ENCODE assay signal across 17 cellular contexts in the genomic region with DNA sequence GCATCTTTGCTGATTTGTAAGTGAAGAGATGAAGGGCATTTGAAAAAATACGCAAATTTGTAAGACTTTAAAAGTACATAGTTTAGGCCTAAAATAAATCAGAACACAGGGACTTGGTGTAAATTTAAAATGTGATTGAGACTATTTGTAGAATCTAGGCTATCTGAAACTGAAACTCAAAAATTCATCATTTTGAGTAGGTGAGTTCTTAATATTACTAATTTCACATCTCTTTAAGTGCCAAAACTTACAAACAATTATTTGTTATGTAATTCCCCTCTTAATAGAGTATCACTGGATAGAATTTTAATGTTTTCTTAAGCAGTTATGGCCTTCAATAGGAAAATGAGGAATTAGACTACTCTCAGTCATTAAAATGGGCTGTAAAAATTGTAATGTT. TPM values are rescaled to one million over a fixed set of nuclear protein-coding genes. Genes with fewer than 3 reads are reported as not detected.
DNase-seq lines count a peak whose midpoint lies in the region; ATAC-seq, FAIRE-seq and TF ChIP-seq lines count a peak whose summit lies in the region.
"Had no signal": no experiment of that assay in that cellular context is flagged by ENCODE, and none has a peak within 500 bp of the region (broad histone marks: within the 10 kb centered on the region; RNA-seq: fewer than 3 reads in every experiment).

No MANE protein-coding gene starts in this region.

- H3K27me3 Mint-ChIP-seq in stimulated activated memory B cell treated with anti-CD40 and anti-IgM and Interleukin-4, amounts not matched to agents 10 μg/mL and 1 μg/mL and 100 μg/mL, for 72 hours = no peaks in the 10 kb centered on the region
- H3K27me3 Mint-ChIP-seq: naive thymus-derived CD4-positive, alpha-beta T cell had no signal

- intact Hi-C loops in left cardiac atrium (cut with DNase I) = no loop called here

- peaks cover 14% of the 10 kb centered on the region for H3K4me1 Mint-ChIP-seq in stimulated activated memory B cell treated with anti-CD40 and anti-IgM and Interleukin-4, amounts not matched to agents 10 μg/mL and 1 μg/mL and 100 μg/mL, for 72 hours

- TF ChIP-seq CTCF in D721Med (IDR thresholded peaks at IDR 0.05; ENCODE audit: insufficient read depth, missing control alignments) = no peak

- peak; percentile 51 for FAIRE-seq in D721Med (lab: Jason Lieb, UNC)

- peaks cover 67% of the 10 kb centered on the region for H3K36me3 Mint-ChIP-seq in stimulated activated memory B cell treated with anti-CD40 and anti-IgM and Interleukin-4, amounts not matched to agents 10 μg/mL and 1 μg/mL and 100 μg/mL, for 72 hours

- DNase-seq in D721Med (ENCODE audit: insufficient read length, low spot score) (no peak), NCI-H524 treated with DMSO at 0.1 percent for 48 hours (lab: John Stamatoyannopoulos, UW) (no peak), activated gamma-delta T cell (lab: John Stamatoyannopoulos, UW) (no peak), left cardiac atrium (no peak)
- DNase-seq: activated CD8-positive, alpha-beta memory T cell treated with anti-CD3 and anti-CD28 coated beads for 24 hours; activated effector memory CD4-positive, alpha-beta T cell treated with anti-CD3 and anti-CD28 coated beads, Interleukin-2, amount 50 U/mL, for 16 hours; gastrocnemius medialis; lower lobe of right lung; naive thymus-derived CD4-positive, alpha-beta T cell; stimulated activated CD4-positive, alpha-beta T cell treated with anti-CD3 and anti-CD28 coated beads, Interleukin-15, amount 100 ng/mL, for 24 hours; WERI-Rb-1 had no signal

- H3K9me3 Mint-ChIP-seq in stimulated activated memory B cell treated with anti-CD40 and anti-IgM and Interleukin-4, amounts not matched to agents 10 μg/mL and 1 μg/mL and 100 μg/mL, for 72 hours = no peaks in the 10 kb centered on the region
- H3K9me3 Mint-ChIP-seq: CD14-positive monocyte had no signal

- peak; percentile 66 for ATAC-seq in GM18909 (IDR thresholded peaks at IDR 0.05; ENCODE audit: poor library complexity, unreplicated experiment)
- peak; percentile 57 for ATAC-seq in GM21723 (IDR thresholded peaks at IDR 0.05; ENCODE audit: unreplicated experiment)
- ATAC-seq in HG03175 (IDR thresholded peaks at IDR 0.05; ENCODE audit: unreplicated experiment) = peak; percentile 72
- ATAC-seq in stimulated activated memory B cell treated with anti-CD40 and anti-IgM and Interleukin-4, amounts not matched to agents 10 μg/mL and 1 μg/mL and 100 μg/mL, for 72 hours = no peak
- no peak for ATAC-seq in left cardiac atrium
- ATAC-seq: gastrocnemius medialis; lower lobe of right lung; naive thymus-derived CD4-positive, alpha-beta T cell had no signal

- H3K27ac Mint-ChIP-seq in stimulated activated memory B cell treated with anti-CD40 and anti-IgM and Interleukin-4, amounts not matched to agents 10 μg/mL and 1 μg/mL and 100 μg/mL, for 72 hours = no peak overlapping the region
- H3K27ac Mint-ChIP-seq: CD14-positive monocyte had no signal

- H3K4me3 Mint-ChIP-seq in stimulated activated memory B cell treated with anti-CD40 and anti-IgM and Interleukin-4, amounts not matched to agents 10 μg/mL and 1 μg/mL and 100 μg/mL, for 72 hours = no peak overlapping the region
- H3K4me3 Mint-ChIP-seq: CD14-positive monocyte; naive thymus-derived CD4-positive, alpha-beta T cell had no signal

RNA-seq across cellular contexts. Expression of a gene that starts 14.0 kb away (rescaled TPM):
- not detected for total RNA-seq in left cardiac atrium
- total RNA-seq: endothelial cell of umbilical vein, gastrocnemius medialis had no signal

RNA-seq across cellular contexts. Expression of a gene that starts 20.0 kb away (rescaled TPM):
- total RNA-seq in left cardiac atrium = 10 to 100 TPM; 18.9 to 20.8 TPM

RNA-seq across cellular contexts. Expression of a gene that starts 48.8 kb away (rescaled TPM):
- total RNA-seq in left cardiac atrium = 10 to 100 TPM; 68.8 to 74.4 TPM

Comparison
In these comparisons a context has a peak if more than half of its experiments do, and no peak if none do; other contexts are left out.
1. ATAC-seq: peak in GM18909 (single experiment), GM21723 (single experiment) and HG03175 (single experiment); none in stimulated activated memory B cell treated with anti-CD40 and anti-IgM and Interleukin-4, amounts not matched to agents 10 μg/mL and 1 μg/mL and 100 μg/mL, for 72 hours (single experiment) and left cardiac atrium (0 of 2).